Comparison of ENCODE assay signal across 8 cellular contexts in genomic region chr12:132506730-132507538, GRCh38. TPM values are rescaled to one million over a fixed set of nuclear protein-coding genes. Genes with fewer than 3 reads are reported as not detected.
DNase-seq lines count a peak whose midpoint lies in the region; ATAC-seq and TF ChIP-seq lines count a peak whose summit lies in the region.

No MANE protein-coding gene starts in this region.

- peak overlapping the region; percentile 68 to 78 (median 72) for H3K4me3 Mint-ChIP-seq in CD4-positive, CD25-positive, alpha-beta regulatory T cell
- peak overlapping the region; percentile 50 for H3K4me3 Mint-ChIP-seq in chondrocyte (ENCODE audit: unreplicated experiment)

- H3K4me1 Mint-ChIP-seq in CD4-positive, CD25-positive, alpha-beta regulatory T cell = peaks cover 0 to 54% (median 22%) of the 10 kb centered on the region in 4 donors
- peaks cover 28% of the 10 kb centered on the region for H3K4me1 Mint-ChIP-seq in chondrocyte (ENCODE audit: low read depth)

- no peak overlapping the region for H2AK5ac ChIP-seq in trophoblast cell (ENCODE audit: low read length)

- peak overlapping the region; percentile 72 for H3K27ac ChIP-seq in CD4-positive, CD25-positive, alpha-beta regulatory T cell (ENCODE audit: insufficient read depth, low read length, poor library complexity, severe bottlenecking)
- peak overlapping the region; percentile 51 for H3K27ac ChIP-seq in lower lobe of right lung
- no peak overlapping the region for H3K27ac ChIP-seq in trophoblast cell (ENCODE audit: low read depth, low read length)
- H3K27ac ChIP-seq in OCI-LY7 (ENCODE audit: low read depth, low read length, poor library complexity, severe bottlenecking) = no peak overlapping the region

- no peak overlapping the region for H3K9ac ChIP-seq in trophoblast cell (ENCODE audit: low read length)

- H3K4me1 ChIP-seq in CD4-positive, CD25-positive, alpha-beta regulatory T cell (ENCODE audit: control insufficient read depth, insufficient read depth, low read length, poor library complexity, severe bottlenecking) = peaks cover 50% of the 10 kb centered on the region
- H3K4me1 ChIP-seq in lower lobe of right lung (peaks cover 52% of the 10 kb centered on the region), trophoblast cell (ENCODE audit: control insufficient read depth in 1 of 2, insufficient read depth in 2 of 2, low read length in 2 of 2) (peaks cover 1 to 16% of the 10 kb centered on the region in 2 experiments), OCI-LY7 (ENCODE audit: insufficient read depth, low read length, poor library complexity, severe bottlenecking) (peaks cover 5% of the 10 kb centered on the region)

- peaks cover 8% of the 10 kb centered on the region for H3K79me2 ChIP-seq in trophoblast cell (ENCODE audit: control insufficient read depth, insufficient read depth, low read length, poor library complexity)
- H3K79me2 ChIP-seq in OCI-LY7 (ENCODE audit: insufficient read depth, low read depth, low read length) = no peaks in the 10 kb centered on the region

- no peak for TF ChIP-seq CTCF in chondrocyte (IDR thresholded peaks at IDR 0.05)
- TF ChIP-seq CTCF in lower lobe of right lung (IDR thresholded peaks at IDR 0.05) = no peak
- TF ChIP-seq CTCF in OCI-LY7 (conservative IDR thresholded peaks at IDR 0.05; ENCODE audit: low read length) = no peak

- DNase-seq in CD4-positive, CD25-positive, alpha-beta regulatory T cell = peak; percentile 48 to 84 (median 65)
- DNase-seq in activated CD4-positive, CD25-positive, alpha-beta regulatory T cell (lab: John Stamatoyannopoulos, UW) = peak; percentile 19 to 51 (median 39)
- DNase-seq in chondrocyte (ENCODE audit: low spot score) (no peak), lower lobe of right lung (peak; percentile 84), trophoblast cell (no peak), OCI-LY7 (ENCODE audit: low spot score) (no peak)
- DNase-seq in stimulated activated CD8-positive, alpha-beta memory T cell treated with anti-CD3 and anti-CD28 coated beads, Interleukin-12 subunit alpha, Interleukin-12 subunit beta, amount 100 ng/mL, for 1 hour (ENCODE audit: low read depth) = peak; percentile 20

- H2BK5ac ChIP-seq in trophoblast cell (ENCODE audit: low read depth, low read length, poor library complexity) = no peak overlapping the region

- intact Hi-C loops in lower lobe of right lung (cut with DNase I) (no loop called here), OCI-LY7 (cut with micrococcal nuclease; ENCODE audit: unreplicated experiment) (no loop called here)

- H3K14ac ChIP-seq in trophoblast cell (ENCODE audit: low read length) = no peak overlapping the region

- peak; percentile 82 to 91 for ATAC-seq in CD4-positive, CD25-positive, alpha-beta regulatory T cell (ENCODE audit: low read depth in 2 of 2)
- ATAC-seq in HG02884 (IDR thresholded peaks at IDR 0.05; ENCODE audit: unreplicated experiment) (peak; percentile 60), lower lobe of right lung (peak; percentile 79)

- H3K23ac ChIP-seq in trophoblast cell (ENCODE audit: low read length) = no peak overlapping the region

- POLR2A ChIA-PET in OCI-LY7 (lab: Charles Lee) = no interaction called here

- no peak overlapping the region for H4K12ac ChIP-seq in trophoblast cell (ENCODE audit: low read depth, low read length)

- no peaks in the 10 kb centered on the region for H3K27me3 ChIP-seq in CD4-positive, CD25-positive, alpha-beta regulatory T cell (ENCODE audit: control insufficient read depth, insufficient read depth, low read length)
- H3K27me3 ChIP-seq in lower lobe of right lung (ENCODE audit: low read depth) (no peaks in the 10 kb centered on the region), trophoblast cell (ENCODE audit: insufficient read depth, low read length) (no peaks in the 10 kb centered on the region)

- H3K36me3 Mint-ChIP-seq in CD4-positive, CD25-positive, alpha-beta regulatory T cell = no peaks in the 10 kb centered on the region
- no peaks in the 10 kb centered on the region for H3K36me3 Mint-ChIP-seq in chondrocyte (ENCODE audit: low read depth)

- no peak overlapping the region for H3K18ac ChIP-seq in trophoblast cell (ENCODE audit: low read length)

- no peaks in the 10 kb centered on the region for H3K79me1 ChIP-seq in trophoblast cell (ENCODE audit: low read length)

- H3K9me2 ChIP-seq in OCI-LY7 (ENCODE audit: insufficient read depth, low read length) = no peaks in the 10 kb centered on the region

- H3K4me2 ChIP-seq in trophoblast cell (ENCODE audit: low read length) = no peak overlapping the region
- no peak overlapping the region for H3K4me2 ChIP-seq in OCI-LY7 (ENCODE audit: low read length)

- peaks cover 12% of the 10 kb centered on the region for H3K36me3 ChIP-seq in CD4-positive, CD25-positive, alpha-beta regulatory T cell (ENCODE audit: control insufficient read depth, insufficient read depth, low read length)
- peaks cover 29% of the 10 kb centered on the region for H3K36me3 ChIP-seq in lower lobe of right lung
- H3K36me3 ChIP-seq in trophoblast cell (ENCODE audit: control insufficient read depth in 1 of 2, insufficient read depth in 2 of 2, low read length in 2 of 2) = peaks cover 9 to 18% of the 10 kb centered on the region in 2 experiments
- H3K36me3 ChIP-seq in OCI-LY7 (ENCODE audit: insufficient read depth, low read length) = no peaks in the 10 kb centered on the region

- no peak overlapping the region for H2BK12ac ChIP-seq in trophoblast cell (ENCODE audit: low read length)

- H3K27me3 Mint-ChIP-seq in CD4-positive, CD25-positive, alpha-beta regulatory T cell = no peaks in the 10 kb centered on the region
- no peaks in the 10 kb centered on the region for H3K27me3 Mint-ChIP-seq in chondrocyte (ENCODE audit: low read depth)

- CTCF ChIA-PET in OCI-LY7 (lab: Charles Lee; ENCODE audit: unreplicated experiment) = no interaction called here

- H3K4me3 ChIP-seq in CD4-positive, CD25-positive, alpha-beta regulatory T cell (ENCODE audit: low read depth, low read length) = no peak overlapping the region
- H3K4me3 ChIP-seq in lower lobe of right lung = peak overlapping the region; percentile 27
- no peak overlapping the region for H3K4me3 ChIP-seq in trophoblast cell (ENCODE audit: low read depth, low read length)
- no peak overlapping the region for H3K4me3 ChIP-seq in OCI-LY7 (ENCODE audit: low read depth, low read length, poor library complexity, severe bottlenecking)

- no TSS peak for BruUV-seq in OCI-LY7 (replicated peaks; lab: Mats Ljungman, UMichigan)

- H4K91ac ChIP-seq in trophoblast cell (ENCODE audit: low read depth, low read length) = no peak overlapping the region

- no peak overlapping the region for H3K4ac ChIP-seq in trophoblast cell (ENCODE audit: low read depth, low read length)

- no peak overlapping the region for H4K8ac ChIP-seq in trophoblast cell (ENCODE audit: low read depth, low read length)

- H3K9me3 ChIP-seq in CD4-positive, CD25-positive, alpha-beta regulatory T cell (ENCODE audit: control insufficient read depth in 2 of 2, low read length in 2 of 2) = no peaks in the 10 kb centered on the region
- H3K9me3 ChIP-seq in lower lobe of right lung (no peaks in the 10 kb centered on the region), trophoblast cell (ENCODE audit: insufficient read depth, low read depth, low read length) (no peaks in the 10 kb centered on the region), OCI-LY7 (ENCODE audit: low read length) (no peaks in the 10 kb centered on the region)

- no peaks in the 10 kb centered on the region for H3K9me3 Mint-ChIP-seq in CD4-positive, CD25-positive, alpha-beta regulatory T cell
- no peaks in the 10 kb centered on the region for H3K9me3 Mint-ChIP-seq in chondrocyte (ENCODE audit: low read depth)

- H2AFZ ChIP-seq in trophoblast cell (ENCODE audit: insufficient read depth, low read length, poor library complexity) (no peak overlapping the region), OCI-LY7 (ENCODE audit: low read length) (no peak overlapping the region)

- peak overlapping the region; percentile 60 to 87 (median 81) for H3K27ac Mint-ChIP-seq in CD4-positive, CD25-positive, alpha-beta regulatory T cell
- peak overlapping the region; percentile 82 for H3K27ac Mint-ChIP-seq in chondrocyte (ENCODE audit: unreplicated experiment)

- WGBS in trophoblast cell (ENCODE audit: extremely low coverage, insufficient coverage, insufficient read length) = no CpG with 5 or more reads among the region's 36 CpGs

- peaks cover 4% of the 10 kb centered on the region; the same call in 1 of the 2 replicates for H4K20me1 ChIP-seq in OCI-LY7 (ENCODE audit: insufficient read depth, low read length)

- no peak overlapping the region for H2BK120ac ChIP-seq in trophoblast cell (ENCODE audit: insufficient read depth, low read length, poor library complexity)

RNA-seq across cellular contexts. Expression of gene FBRSL1, which starts 17.0 kb away (rescaled TPM):
- total RNA-seq in CD4-positive, CD25-positive, alpha-beta regulatory T cell = 94.6 TPM
- under 1 TPM; 0.16 to 0.78 (median 0.31) TPM for polyA plus RNA-seq in CD4-positive, CD25-positive, alpha-beta regulatory T cell
- total RNA-seq in chondrocyte (35.3 to 41.6 TPM (median 41.1 TPM) in 3 replicates), lower lobe of right lung (47.6 TPM), OCI-LY7 (2022) (83.5 and 87.8 TPM in 2 replicates)
- polyA plus RNA-seq in trophoblast cell (2013) = 64.1 and 68.4 TPM in 2 replicates
- 8.0 and 24.6 TPM in 2 replicates for total RNA-seq in OCI-LY7 (2014; rRNA removed; shearing (Covaris generic))

Comparison
In these comparisons a context has a peak if more than half of its experiments do, and no peak if none do; other contexts are left out.
1. DNase-seq: peak in CD4-positive, CD25-positive, alpha-beta regulatory T cell (3 of 3), activated CD4-positive, CD25-positive, alpha-beta regulatory T cell (4 of 4), lower lobe of right lung (single experiment) and stimulated activated CD8-positive, alpha-beta memory T cell treated with anti-CD3 and anti-CD28 coated beads, Interleukin-12 subunit alpha, Interleukin-12 subunit beta, amount 100 ng/mL, for 1 hour (single experiment); none in chondrocyte (single experiment), trophoblast cell (0 of 2) and OCI-LY7 (single experiment).
2. H3K27ac ChIP-seq: peak in CD4-positive, CD25-positive, alpha-beta regulatory T cell (single experiment) and lower lobe of right lung (single experiment); none in trophoblast cell (single experiment) and OCI-LY7 (single experiment).
3. Peak in every context shown above with its lines, with median percentiles within 50 percentile points of each other: ATAC-seq.